In genomic region chr2:121947681-121948080, GRCh38 we compare ENCODE assay signal across 27 cellular contexts.
"Had no signal": no experiment of that assay in that cellular context is flagged by ENCODE, and none has a peak within 500 bp of the region (broad histone marks: within the 10 kb centered on the region; RNA-seq: fewer than 3 reads in every experiment).

No MANE protein-coding gene starts in this region.

- H3K36me3 ChIP-seq: breast epithelium had no signal

- H3K27ac ChIP-seq: breast epithelium, coronary artery, PC-9 had no signal

- H3K4me3 Mint-ChIP-seq: activated B cell treated with CpG ODN at 0.5 μM for 24 hours; activated CD4-positive, alpha-beta T cell treated with anti-CD3 and anti-CD28 coated beads, Interleukin-2, amount 10 ng/mL, durations not matched to agents 24 days and 14 days; activated CD8-positive, alpha-beta memory T cell treated with anti-CD3 and anti-CD28 coated beads, Interleukin-2, amount 10 ng/mL, durations not matched to agents 7 days and 5 days; activated naive CD4-positive, alpha-beta T cell treated with anti-CD3 and anti-CD28 coated beads, Interleukin-2, amount 50 U/mL, for 24 hours; activated T-cell treated with anti-CD3 and anti-CD28 coated beads, Interleukin-2, amount 50 U/mL, for 24 hours; activated T-helper 1 cell treated with anti-CD3 and anti-CD28 coated beads, Interleukin-12 subunit alpha, Interleukin-12 subunit beta, Interleukin-2, Interleukin-4 antibody, amounts not matched to agents 30 ng/mL and 10 ng/mL and 1 ng/mL, durations not matched to agents 14 hours and 24 hours and 36 hours; T-helper 17 cell had no signal

- H3K9me3 Mint-ChIP-seq: activated B cell treated with CpG ODN at 0.5 μM for 24 hours; activated CD4-positive, alpha-beta T cell treated with anti-CD3 and anti-CD28 coated beads, Interleukin-2, amount 10 ng/mL, durations not matched to agents 24 days and 14 days; activated naive CD4-positive, alpha-beta T cell treated with anti-CD3 and anti-CD28 coated beads, Interleukin-2, amount 50 U/mL, for 24 hours; activated T-cell treated with anti-CD3 and anti-CD28 coated beads, Interleukin-2, amount 50 U/mL, for 24 hours; activated T-helper 1 cell treated with anti-CD3 and anti-CD28 coated beads, Interleukin-12 subunit alpha, Interleukin-12 subunit beta, Interleukin-2, Interleukin-4 antibody, amounts not matched to agents 30 ng/mL and 10 ng/mL and 1 ng/mL, durations not matched to agents 14 hours and 24 hours and 36 hours had no signal

- H3K4me3 ChIP-seq: breast epithelium, coronary artery, PC-9 had no signal

- H3K27me3 ChIP-seq: breast epithelium had no signal

- H2AFZ ChIP-seq: PC-9 had no signal

- H3K4me2 ChIP-seq: PC-9 had no signal

- DNase-seq: activated B cell treated with CpG ODN at 0.5 μM for 24 hours; activated CD4-positive, alpha-beta T cell treated with anti-CD3 and anti-CD28 coated beads for 1 hour; activated CD4-positive, alpha-beta T cell treated with anti-CD3 and anti-CD28 coated beads, Interleukin-2, amount 10 ng/mL, durations not matched to agents 24 days and 14 days; activated CD4-positive, alpha-beta T cell treated with anti-CD3 and anti-CD28 coated beads, Interleukin-2, amount 50 U/mL, for 48 hours; activated CD8-positive, alpha-beta memory T cell treated with anti-CD3 and anti-CD28 coated beads, Interleukin-2, amount 10 ng/mL, durations not matched to agents 7 days and 5 days; activated effector memory CD4-positive, alpha-beta T cell treated with Interleukin-2 at 50 U/mL for 16 hours; activated naive CD4-positive, alpha-beta T cell; activated T-cell treated with anti-CD3 and anti-CD28 coated beads, Interleukin-2, amount 50 U/mL, for 24 hours; aorta; central memory CD4-positive, alpha-beta T cell; KG1; NCI-H1105 treated with DMSO at 0.1 percent for 48 hours; NCI-H1436 treated with DMSO at 0.1 percent for 48 hours; NCI-H187; NCI-H2081; NCI-H226; NCI-H510A treated with DMSO at 0.1 percent for 48 hours; NCI-H774; PC-9; SIG-M5; T-helper 17 cell; T1000 had no signal

- FAIRE-seq: TTC549 had no signal

- H3K36me3 Mint-ChIP-seq: activated CD8-positive, alpha-beta memory T cell treated with anti-CD3 and anti-CD28 coated beads, Interleukin-2, amount 10 ng/mL, durations not matched to agents 7 days and 5 days; activated naive CD4-positive, alpha-beta T cell treated with anti-CD3 and anti-CD28 coated beads, Interleukin-2, amount 50 U/mL, for 24 hours had no signal

- H3K27ac Mint-ChIP-seq: activated B cell treated with CpG ODN at 0.5 μM for 24 hours; activated CD4-positive, alpha-beta T cell treated with anti-CD3 and anti-CD28 coated beads, Interleukin-2, amount 10 ng/mL, durations not matched to agents 24 days and 14 days; activated CD8-positive, alpha-beta memory T cell treated with anti-CD3 and anti-CD28 coated beads, Interleukin-2, amount 10 ng/mL, durations not matched to agents 7 days and 5 days; activated naive CD4-positive, alpha-beta T cell treated with anti-CD3 and anti-CD28 coated beads, Interleukin-2, amount 50 U/mL, for 24 hours; activated T-cell treated with anti-CD3 and anti-CD28 coated beads, Interleukin-2, amount 50 U/mL, for 24 hours; activated T-helper 1 cell treated with anti-CD3 and anti-CD28 coated beads, Interleukin-12 subunit alpha, Interleukin-12 subunit beta, Interleukin-2, Interleukin-4 antibody, amounts not matched to agents 30 ng/mL and 10 ng/mL and 1 ng/mL, durations not matched to agents 14 hours and 24 hours and 36 hours; T-helper 17 cell had no signal

- ATAC-seq: activated CD8-positive, alpha-beta memory T cell treated with anti-CD3 and anti-CD28 coated beads, Interleukin-2, amount 10 ng/mL, durations not matched to agents 7 days and 5 days; T-helper 17 cell had no signal

- H3K4me1 Mint-ChIP-seq: activated B cell treated with CpG ODN at 0.5 μM for 24 hours; activated CD4-positive, alpha-beta T cell treated with anti-CD3 and anti-CD28 coated beads, Interleukin-2, amount 10 ng/mL, durations not matched to agents 24 days and 14 days; activated CD8-positive, alpha-beta memory T cell treated with anti-CD3 and anti-CD28 coated beads, Interleukin-2, amount 10 ng/mL, durations not matched to agents 7 days and 5 days; activated naive CD4-positive, alpha-beta T cell treated with anti-CD3 and anti-CD28 coated beads, Interleukin-2, amount 50 U/mL, for 24 hours had no signal

- H3K9me3 ChIP-seq: breast epithelium had no signal
